Comparison of ENCODE assay signal across 29 cellular contexts in the genomic region with DNA sequence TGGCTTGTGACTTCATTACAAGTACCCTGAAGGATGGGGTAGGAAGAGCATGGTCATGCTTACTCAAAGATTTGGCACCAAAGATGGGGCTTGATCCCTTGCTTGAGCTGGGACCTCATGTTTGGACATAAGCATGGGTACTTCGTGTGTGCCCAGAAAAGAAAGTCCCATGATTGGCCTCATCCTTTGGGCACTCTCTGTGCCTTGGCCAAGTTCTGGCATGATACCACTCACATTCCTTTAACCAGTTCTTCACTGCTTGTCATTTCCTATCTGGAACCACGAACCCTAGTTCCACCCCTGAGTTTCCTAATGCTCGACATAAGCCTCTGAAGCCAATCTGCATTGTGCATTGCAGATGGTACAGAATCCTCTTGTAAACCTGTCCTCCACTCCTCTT.
A peak's percentile ranks its signal among the peaks of the same experiment; 100 is the strongest.
DNase-seq lines count a peak whose midpoint lies in the region; ATAC-seq, FAIRE-seq and TF ChIP-seq lines count a peak whose summit lies in the region.
"Had no signal": no experiment of that assay in that cellular context is flagged by ENCODE, and none has a peak within 500 bp of the region (broad histone marks: within the 10 kb centered on the region; RNA-seq: fewer than 3 reads in every experiment).

No MANE protein-coding gene starts in this region.

- intact Hi-C loops in Calu3 (cut with micrococcal nuclease; ENCODE audit: unreplicated experiment) = no loop called here

- peaks cover 42 to 56% (median 50%) of the 10 kb centered on the region in 10 experiments for H3K4me1 ChIP-seq in BLaER1 treated with 17β-estradiol and CSF1 and Interleukin-3, amounts not matched to agents 10 nM and 100 nM

- CTCF ChIA-PET in WTC11 (lab: Charles Lee) (no interaction called here), Calu3 (lab: Charles Lee) (interaction anchor here (0.6 kb wide), 1 partner anchor 8 kb away, joined by 6 read pairs; no protein-coding TSS in a partner anchor)

- no peaks in the 10 kb centered on the region for H3K27me3 ChIP-seq in BLaER1 treated with 17β-estradiol and CSF1 and Interleukin-3, amounts not matched to agents 10 nM and 100 nM
- no peaks in the 10 kb centered on the region for H3K27me3 ChIP-seq in bronchial epithelial cell (ENCODE audit: control insufficient read depth, insufficient read depth, low read length)
- H3K27me3 ChIP-seq: brain microvascular endothelial cell, Peyer's patch had no signal

- no peak for ATAC-seq in WTC11
- ATAC-seq: sciatic nerve; stimulated activated memory B cell treated with anti-CD40 and anti-IgM and Interleukin-4, amounts not matched to agents 10 μg/mL and 1 μg/mL and 100 μg/mL, for 72 hours; T-cell; upper lobe of right lung had no signal

- no peak overlapping the region for H3K27ac Mint-ChIP-seq in neural crest cell (ENCODE audit: unreplicated experiment)
- no peak overlapping the region for H3K27ac Mint-ChIP-seq in WTC11
- H3K27ac Mint-ChIP-seq in Calu3 (ENCODE audit: unreplicated experiment) = no peak overlapping the region
- H3K27ac Mint-ChIP-seq: activated CD4-positive, alpha-beta memory T cell treated with anti-CD3 and anti-CD28 coated beads for 36 hours; activated naive CD4-positive, alpha-beta T cell treated with anti-CD3 and anti-CD28 coated beads, Interleukin-2, amount 10 ng/mL, durations not matched to agents 7 days and 5 days; activated T-helper 1 cell treated with anti-CD3 and anti-CD28 coated beads, Interleukin-12 subunit alpha, Interleukin-12 subunit beta, Interleukin-2, Interleukin-4 antibody, amounts not matched to agents 30 ng/mL and 10 ng/mL and 1 ng/mL, durations not matched to agents 14 hours and 24 hours and 36 hours; CD4-positive, alpha-beta T cell; progenitor cell of endocrine pancreas; stimulated activated memory B cell treated with anti-CD40 and anti-IgM and Interleukin-4, amounts not matched to agents 10 μg/mL and 1 μg/mL and 100 μg/mL, for 72 hours; T-cell had no signal

- H3K27ac ChIP-seq in BLaER1 treated with 17β-estradiol and CSF1 and Interleukin-3, amounts not matched to agents 10 nM and 100 nM = no peak overlapping the region
- H3K27ac ChIP-seq in coronary artery = no peak overlapping the region
- H3K27ac ChIP-seq: brain microvascular endothelial cell, hepatocyte, Peyer's patch, upper lobe of right lung had no signal

- H4K20me1 ChIP-seq in BLaER1 treated with 17β-estradiol and CSF1 and Interleukin-3, amounts not matched to agents 10 nM and 100 nM = peaks cover 5 to 77% (median 73%) of the 10 kb centered on the region in 11 experiments; a peak in 20 of 22 replicates

- no TSS peak for BruUV-seq in Calu3 (replicated peaks; lab: Mats Ljungman, UMichigan)

- H3K4me1 Mint-ChIP-seq in neural crest cell (peaks cover 18% of the 10 kb centered on the region), WTC11 (peaks cover 22% of the 10 kb centered on the region), Calu3 (ENCODE audit: low read depth, unreplicated experiment) (no peaks in the 10 kb centered on the region)
- H3K4me1 Mint-ChIP-seq: activated naive CD4-positive, alpha-beta T cell treated with anti-CD3 and anti-CD28 coated beads, Interleukin-2, amount 10 ng/mL, durations not matched to agents 7 days and 5 days had no signal

- H3K9me3 Mint-ChIP-seq in neural crest cell (peaks cover 3% of the 10 kb centered on the region), WTC11 (no peaks in the 10 kb centered on the region), Calu3 (ENCODE audit: low read depth, unreplicated experiment) (peaks cover 2% of the 10 kb centered on the region)
- H3K9me3 Mint-ChIP-seq: activated CD4-positive, alpha-beta memory T cell treated with anti-CD3 and anti-CD28 coated beads for 36 hours; activated naive CD4-positive, alpha-beta T cell treated with anti-CD3 and anti-CD28 coated beads, Interleukin-2, amount 10 ng/mL, durations not matched to agents 7 days and 5 days; activated T-helper 1 cell treated with anti-CD3 and anti-CD28 coated beads, Interleukin-12 subunit alpha, Interleukin-12 subunit beta, Interleukin-2, Interleukin-4 antibody, amounts not matched to agents 30 ng/mL and 10 ng/mL and 1 ng/mL, durations not matched to agents 14 hours and 24 hours and 36 hours; CD4-positive, alpha-beta T cell; T-cell had no signal

- H3K36me3 Mint-ChIP-seq in neural crest cell (ENCODE audit: low read depth) (no peaks in the 10 kb centered on the region), WTC11 (no peaks in the 10 kb centered on the region), Calu3 (ENCODE audit: insufficient read depth, unreplicated experiment) (peaks cover 12% of the 10 kb centered on the region)
- H3K36me3 Mint-ChIP-seq: activated CD4-positive, alpha-beta memory T cell treated with anti-CD3 and anti-CD28 coated beads for 36 hours; activated naive CD4-positive, alpha-beta T cell treated with anti-CD3 and anti-CD28 coated beads, Interleukin-2, amount 10 ng/mL, durations not matched to agents 7 days and 5 days had no signal

- no peak overlapping the region for H3K9ac ChIP-seq in BLaER1 treated with 17β-estradiol and CSF1 and Interleukin-3, amounts not matched to agents 10 nM and 100 nM

- TF ChIP-seq CTCF in bronchial epithelial cell (IDR thresholded peaks at IDR 0.05; ENCODE audit: insufficient read depth, low read length, severe bottlenecking) = no peak
- no peak for TF ChIP-seq CTCF in neural crest cell (conservative IDR thresholded peaks at IDR 0.05)
- TF ChIP-seq CTCF in coronary artery (IDR thresholded peaks at IDR 0.05) = no peak
- no peak for TF ChIP-seq CTCF in WTC11 (IDR thresholded peaks at IDR 0.05)
- TF ChIP-seq CTCF in Calu3 (IDR thresholded peaks at IDR 0.05; ENCODE audit: unreplicated experiment) = no peak

- H3K36me3 ChIP-seq in BLaER1 treated with 17β-estradiol and CSF1 and Interleukin-3, amounts not matched to agents 10 nM and 100 nM = peaks cover 8 to 56% (median 34%) of the 10 kb centered on the region in 11 experiments; a peak in 18 of 22 replicates
- no peaks in the 10 kb centered on the region for H3K36me3 ChIP-seq in bronchial epithelial cell (ENCODE audit: control insufficient read depth, insufficient read depth, low read length)
- H3K36me3 ChIP-seq: Peyer's patch, upper lobe of right lung had no signal

- FAIRE-seq in bronchial epithelial cell (lab: Jason Lieb, UNC) = no peak

- POLR2A ChIA-PET in WTC11 (lab: Charles Lee) = no interaction called here

- H3K4me3 ChIP-seq in BLaER1 treated with 17β-estradiol and CSF1 and Interleukin-3, amounts not matched to agents 10 nM and 100 nM = no peak overlapping the region
- H3K4me3 ChIP-seq in bronchial epithelial cell (ENCODE audit: low read depth, low read length) (no peak overlapping the region), coronary artery (no peak overlapping the region)
- H3K4me3 ChIP-seq: hepatocyte, Peyer's patch, upper lobe of right lung had no signal

- H3K9me3 ChIP-seq in BLaER1 treated with 17β-estradiol and CSF1 and Interleukin-3, amounts not matched to agents 10 nM and 100 nM (replicated peaks in 1 of 11) = peaks cover 0 to 8% (median 0%) of the 10 kb centered on the region in 11 experiments; a peak in 1 of 22 replicates
- H3K9me3 ChIP-seq: Peyer's patch, upper lobe of right lung had no signal

- H3K4me3 Mint-ChIP-seq in neural crest cell = peak overlapping the region; percentile 61
- no peak overlapping the region for H3K4me3 Mint-ChIP-seq in WTC11
- H3K4me3 Mint-ChIP-seq in Calu3 (ENCODE audit: low read depth, unreplicated experiment) = no peak overlapping the region
- H3K4me3 Mint-ChIP-seq: activated CD4-positive, alpha-beta memory T cell treated with anti-CD3 and anti-CD28 coated beads for 36 hours; activated naive CD4-positive, alpha-beta T cell treated with anti-CD3 and anti-CD28 coated beads, Interleukin-2, amount 10 ng/mL, durations not matched to agents 7 days and 5 days; activated T-helper 1 cell treated with anti-CD3 and anti-CD28 coated beads, Interleukin-12 subunit alpha, Interleukin-12 subunit beta, Interleukin-2, Interleukin-4 antibody, amounts not matched to agents 30 ng/mL and 10 ng/mL and 1 ng/mL, durations not matched to agents 14 hours and 24 hours and 36 hours; stimulated activated memory B cell treated with anti-CD40 and anti-IgM and Interleukin-4, amounts not matched to agents 10 μg/mL and 1 μg/mL and 100 μg/mL, for 72 hours; T-cell had no signal

- H3K27me3 Mint-ChIP-seq in neural crest cell (ENCODE audit: low read depth) (peaks cover 54% of the 10 kb centered on the region), WTC11 (ENCODE audit: low read depth) (peaks cover 20% of the 10 kb centered on the region), Calu3 (ENCODE audit: unreplicated experiment) (peaks cover 99% of the 10 kb centered on the region)

- H3K4me2 ChIP-seq in BLaER1 treated with 17β-estradiol and CSF1 and Interleukin-3, amounts not matched to agents 10 nM and 100 nM = peak overlapping the region; percentile 2 to 99 (median 94); a peak in 17 of 22 replicates
- H3K4me2 ChIP-seq: hepatocyte had no signal

- peak; percentile 29 for DNase-seq in HCEC 1CT
- DNase-seq in bronchial epithelial cell (ENCODE audit: low read depth) = peak; percentile 27
- DNase-seq in neural crest cell (ENCODE audit: low read depth, low spot score) = no peak
- DNase-seq in coronary artery (ENCODE audit: low spot score) = no peak
- no peak for DNase-seq in WTC11 (ENCODE audit: low spot score)
- no peak for DNase-seq in Calu3
- DNase-seq: activated CD4-positive, alpha-beta memory T cell treated with anti-CD3 and anti-CD28 coated beads for 36 hours; activated CD4-positive, CD25-positive, alpha-beta regulatory T cell treated with anti-CD3 and anti-CD28 coated beads, Interleukin-2, amount 50 U/mL, for 72 hours; activated CD8-positive, alpha-beta memory T cell treated with anti-CD3 and anti-CD28 coated beads, Interleukin-2, amount 50 U/mL, for 4 hours; activated naive CD4-positive, alpha-beta T cell treated with anti-CD3 and anti-CD28 coated beads, Interleukin-2, amount 10 ng/mL, durations not matched to agents 7 days and 5 days; brain microvascular endothelial cell; CD4-positive, alpha-beta T cell; effector CD4-positive, alpha-beta T cell; foreskin melanocyte; NCI-H1048; NCI-H187; NCI-H2171 treated with DMSO at 0.1 percent for 48 hours; NCI-H526 treated with DMSO at 0.1 percent for 48 hours; Peyer's patch; stimulated activated CD4-positive, alpha-beta T cell treated with anti-CD3 and anti-CD28 coated beads, Interleukin-4, amount 100 ng/mL, for 4 hours; substantia nigra; T-cell; upper lobe of right lung had no signal

TF ChIP-seq in WTC11, 78 proteins besides CTCF, POLR2A, EP300 and RAD21 (continues in another document):
- TF ChIP-seq NR2C2 (CRISPR knock-in tag; IDR thresholded peaks at IDR 0.05) (no peak), SOX15 (CRISPR knock-in tag; IDR thresholded peaks at IDR 0.05) (no peak), HMGA2 (CRISPR knock-in tag; IDR thresholded peaks at IDR 0.05) (no peak), ZNF416 (CRISPR knock-in tag; IDR thresholded peaks at IDR 0.05) (no peak)
- TF ChIP-seq, protein P1, sequence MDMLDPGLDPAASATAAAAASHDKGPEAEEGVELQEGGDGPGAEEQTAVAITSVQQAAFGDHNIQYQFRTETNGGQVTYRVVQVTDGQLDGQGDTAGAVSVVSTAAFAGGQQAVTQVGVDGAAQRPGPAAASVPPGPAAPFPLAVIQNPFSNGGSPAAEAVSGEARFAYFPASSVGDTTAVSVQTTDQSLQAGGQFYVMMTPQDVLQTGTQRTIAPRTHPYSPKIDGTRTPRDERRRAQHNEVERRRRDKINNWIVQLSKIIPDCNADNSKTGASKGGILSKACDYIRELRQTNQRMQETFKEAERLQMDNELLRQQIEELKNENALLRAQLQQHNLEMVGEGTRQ (CRISPR knock-in tag; IDR thresholded peaks at IDR 0.05) = no peak

Comparison
In these comparisons a context has a peak if more than half of its experiments do, and no peak if none do; other contexts are left out.
1. DNase-seq: peak in HCEC 1CT (single experiment) and bronchial epithelial cell (single experiment); none in neural crest cell (single experiment), coronary artery (single experiment), WTC11 (single experiment) and Calu3 (single experiment).